ENCODE assay signal across 5 cellular contexts in the genomic region with DNA sequence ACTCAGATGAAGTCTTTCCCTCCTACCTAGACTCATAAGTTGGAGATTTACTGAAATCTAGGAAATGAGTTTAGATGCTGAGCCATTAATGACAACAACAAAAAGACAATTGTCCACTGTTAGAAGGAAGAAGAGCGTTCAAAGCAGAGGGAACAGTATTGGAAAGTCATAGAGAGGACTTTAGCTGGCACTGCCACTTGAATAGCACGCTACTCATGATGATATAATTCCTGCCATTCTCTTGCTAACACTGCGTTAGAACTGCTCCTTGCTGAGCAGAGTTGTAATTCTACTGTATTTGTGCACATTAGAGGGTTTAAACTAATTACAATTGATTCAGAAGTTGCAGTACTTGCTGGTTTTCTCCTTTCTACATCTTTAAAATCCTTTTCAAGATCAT.
"Had no signal": no experiment of that assay in that cellular context is flagged by ENCODE, and none has a peak within 500 bp of the region (broad histone marks: within the 10 kb centered on the region; RNA-seq: fewer than 3 reads in every experiment).

No MANE protein-coding gene starts in this region.

- ATAC-seq: GM23338, HepG2 had no signal

- DNase-seq: H9, HCEC 1CT, KBM-7 had no signal
